ENCODE assay signal across 16 cellular contexts in the genomic region with DNA sequence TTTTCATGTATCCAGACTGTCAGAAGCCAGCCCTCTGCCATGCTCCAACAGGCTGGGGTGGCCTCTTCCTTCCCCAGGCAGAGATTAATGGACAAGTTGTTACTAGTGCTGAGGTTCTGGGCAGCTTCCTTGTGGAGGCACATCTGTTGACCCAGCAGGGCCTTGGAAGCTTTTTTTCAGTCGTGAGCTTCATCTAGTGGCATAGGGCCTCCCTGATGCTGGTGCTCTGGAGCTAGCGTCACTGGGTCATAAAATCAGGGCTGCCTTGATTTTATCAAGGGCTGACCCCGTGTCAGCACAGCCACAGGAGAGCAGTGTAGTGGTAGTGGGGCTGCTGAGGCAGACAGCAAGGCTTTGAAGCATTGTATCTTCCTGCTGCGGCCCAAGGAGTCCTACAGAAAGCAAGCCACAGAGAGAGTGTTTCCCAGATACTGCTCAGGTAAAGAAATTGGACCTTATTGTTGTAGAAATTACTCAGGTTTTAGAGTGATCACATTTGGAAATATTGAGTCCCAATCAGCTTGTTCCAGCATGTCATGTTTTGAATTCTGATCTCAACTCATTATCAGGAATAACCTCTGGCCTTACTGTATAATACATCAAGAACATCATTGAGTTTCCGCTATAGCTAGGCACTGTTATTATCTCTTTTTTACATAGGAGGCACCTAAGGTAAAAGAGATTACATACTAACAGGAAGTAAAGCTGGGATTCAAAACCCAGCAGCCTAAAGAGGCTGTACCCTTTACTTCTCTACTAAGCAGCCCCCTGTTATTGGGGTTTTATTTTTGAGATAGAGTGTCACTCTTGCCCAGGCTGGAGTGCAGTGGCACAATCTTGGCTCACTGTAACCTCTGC.
DNase-seq lines count a peak whose midpoint lies in the region; ATAC-seq and TF ChIP-seq lines count a peak whose summit lies in the region.
"Had no signal": no experiment of that assay in that cellular context is flagged by ENCODE, and none has a peak within 500 bp of the region (broad histone marks: within the 10 kb centered on the region; RNA-seq: fewer than 3 reads in every experiment).

No MANE protein-coding gene starts in this region.

- H3K18ac ChIP-seq in neuronal stem cell (ENCODE audit: low read length): peak overlapping the region; percentile 29

- DNase-seq in CD4-positive, CD25-positive, alpha-beta regulatory T cell: no peak
- no peak for DNase-seq in endodermal cell
- DNase-seq in neuronal stem cell (ENCODE audit: low spot score): no peak
- no peak for DNase-seq in effector CD4-positive, alpha-beta T cell
- no peak for DNase-seq in heart left ventricle
- DNase-seq in DMS114 treated with DMSO at 0.1 percent for 48 hours (lab: John Stamatoyannopoulos, UW; ENCODE audit: unreplicated experiment): no peak
- DNase-seq: activated T-cell treated with anti-CD3 and anti-CD28 coated beads, Interleukin-2, amount 50 U/mL, for 1 hour; AML-193; mesendoderm; NCI-H1417 treated with DMSO at 0.1 percent for 48 hours; NCI-H345; SHP77; substantia nigra; T1000 had no signal

- peak overlapping the region in 2 of 3 donors; percentile 57 to 75 for H3K27ac Mint-ChIP-seq in CD4-positive, CD25-positive, alpha-beta regulatory T cell
- no peak overlapping the region for H3K27ac Mint-ChIP-seq in endodermal cell

- peaks cover 0 to 43% (median 5%) of the 10 kb centered on the region in 4 donors for H3K4me1 Mint-ChIP-seq in CD4-positive, CD25-positive, alpha-beta regulatory T cell
- H3K4me1 Mint-ChIP-seq in endodermal cell: no peaks in the 10 kb centered on the region

- no peaks in the 10 kb centered on the region for H3K9me3 Mint-ChIP-seq in CD4-positive, CD25-positive, alpha-beta regulatory T cell
- H3K9me3 Mint-ChIP-seq in endodermal cell: no peaks in the 10 kb centered on the region

- H4K91ac ChIP-seq in neuronal stem cell (ENCODE audit: low read depth, low read length, poor library complexity): no peak overlapping the region

- no peaks in the 10 kb centered on the region for H3K36me3 ChIP-seq in CD4-positive, CD25-positive, alpha-beta regulatory T cell (ENCODE audit: control insufficient read depth, insufficient read depth, low read length)
- H3K36me3 ChIP-seq in HEK293 (ENCODE audit: control insufficient read depth in 2 of 2, insufficient read depth in 1 of 2, low read length in 2 of 2): no peaks in the 10 kb centered on the region
- no peaks in the 10 kb centered on the region for H3K36me3 ChIP-seq in endodermal cell (ENCODE audit: control insufficient read depth, insufficient read depth, low read length)
- H3K36me3 ChIP-seq in neuronal stem cell (replicated peaks in 1 of 2; ENCODE audit: control insufficient read depth in 2 of 2, insufficient read depth in 2 of 2, low read length in 2 of 2): no peaks in the 10 kb centered on the region
- H3K36me3 ChIP-seq in heart left ventricle: peaks cover 0 to 12% (median 0%) of the 10 kb centered on the region in 9 donors
- H3K36me3 ChIP-seq: right atrium auricular region had no signal

- no peak for TF ChIP-seq POLR2A in heart left ventricle (IDR thresholded peaks at IDR 0.05)

- H3K9me3 ChIP-seq in CD4-positive, CD25-positive, alpha-beta regulatory T cell (ENCODE audit: control insufficient read depth in 2 of 2, low read length in 2 of 2): no peaks in the 10 kb centered on the region
- H3K9me3 ChIP-seq in HEK293 (ENCODE audit: control insufficient read depth, insufficient read depth, low read depth, low read length) (no peaks in the 10 kb centered on the region), endodermal cell (ENCODE audit: control insufficient read depth, low read length) (no peaks in the 10 kb centered on the region), neuronal stem cell (replicated peaks in 1 of 2; ENCODE audit: control insufficient read depth in 2 of 2, insufficient read depth in 1 of 2, low read depth in 1 of 2, low read length in 2 of 2) (no peaks in the 10 kb centered on the region), heart left ventricle (no peaks in the 10 kb centered on the region)
- H3K9me3 ChIP-seq: right atrium auricular region had no signal

- ATAC-seq in CD4-positive, CD25-positive, alpha-beta regulatory T cell (ENCODE audit: low read depth in 2 of 2): no peak
- no peak for ATAC-seq in heart left ventricle

- CTCF ChIA-PET in HEK293 (lab: Yijun Ruan, JAX): interaction anchor here (1.1 kb wide), 1 partner anchor 12 kb away, joined by 3 read pairs; no protein-coding TSS in a partner anchor

- peaks cover 36% of the 10 kb centered on the region for H3K36me3 Mint-ChIP-seq in CD4-positive, CD25-positive, alpha-beta regulatory T cell
- peaks cover 2% of the 10 kb centered on the region for H3K36me3 Mint-ChIP-seq in endodermal cell (ENCODE audit: low read depth)

- H3K14ac ChIP-seq in neuronal stem cell (ENCODE audit: low read length): no peak overlapping the region

- H3K4me3 Mint-ChIP-seq in CD4-positive, CD25-positive, alpha-beta regulatory T cell: no peak overlapping the region
- no peak overlapping the region for H3K4me3 Mint-ChIP-seq in endodermal cell

- H3K4ac ChIP-seq in neuronal stem cell (ENCODE audit: low read length): no peak overlapping the region

- H2BK5ac ChIP-seq in neuronal stem cell (ENCODE audit: low read length): no peak overlapping the region

- no peak overlapping the region for H2AK5ac ChIP-seq in neuronal stem cell (ENCODE audit: low read depth, low read length)

- no peaks in the 10 kb centered on the region for H3K27me3 Mint-ChIP-seq in CD4-positive, CD25-positive, alpha-beta regulatory T cell
- H3K27me3 Mint-ChIP-seq in endodermal cell (ENCODE audit: insufficient read depth): no peaks in the 10 kb centered on the region

- no peak overlapping the region for H2BK120ac ChIP-seq in neuronal stem cell (ENCODE audit: low read depth, low read length)

- no peak overlapping the region for H3K4me2 ChIP-seq in neuronal stem cell (ENCODE audit: insufficient read depth, low read length, poor library complexity, severe bottlenecking)

- H3K79me1 ChIP-seq in neuronal stem cell (ENCODE audit: low read depth, low read length): no peaks in the 10 kb centered on the region

- H3K27ac ChIP-seq in CD4-positive, CD25-positive, alpha-beta regulatory T cell (ENCODE audit: insufficient read depth, low read length, poor library complexity, severe bottlenecking): no peak overlapping the region
- H3K27ac ChIP-seq in HEK293 (ENCODE audit: extremely low read depth, low read depth, low read length) (no peak overlapping the region), endodermal cell (ENCODE audit: low read depth, low read length) (peak overlapping the region; percentile 7), neuronal stem cell (replicated peaks; ENCODE audit: low read length) (no peak overlapping the region), heart left ventricle (no peak overlapping the region)
- H3K27ac ChIP-seq: right atrium auricular region had no signal

- H3K23ac ChIP-seq in neuronal stem cell (ENCODE audit: low read depth, low read length, poor library complexity): no peak overlapping the region

- H2BK15ac ChIP-seq in neuronal stem cell (ENCODE audit: low read length): no peak overlapping the region

- H4K8ac ChIP-seq in neuronal stem cell (ENCODE audit: low read depth, low read length): no peak overlapping the region

- no peak overlapping the region for H2AFZ ChIP-seq in neuronal stem cell (ENCODE audit: low read length)

- H3K9ac ChIP-seq in endodermal cell (ENCODE audit: extremely low read depth, low read length, poor library complexity, severe bottlenecking) (no peak overlapping the region), neuronal stem cell (ENCODE audit: low read depth, low read length, poor library complexity) (no peak overlapping the region)

- TF ChIP-seq CTCF in HEK293 (tag by site-specific recombination; IDR thresholded peaks at IDR 0.05) (no peak), endodermal cell (conservative IDR thresholded peaks at IDR 0.05) (no peak), heart left ventricle (IDR thresholded peaks at IDR 0.05) (no peak)

- intact Hi-C loops in heart left ventricle (cut with DNase I): no loop called here

- H2BK12ac ChIP-seq in neuronal stem cell (ENCODE audit: low read length): no peak overlapping the region

- H3K27me3 ChIP-seq in CD4-positive, CD25-positive, alpha-beta regulatory T cell (ENCODE audit: control insufficient read depth, insufficient read depth, low read length): no peaks in the 10 kb centered on the region
- H3K27me3 ChIP-seq in endodermal cell (ENCODE audit: control insufficient read depth, insufficient read depth, low read length, poor library complexity, severe bottlenecking) (no peaks in the 10 kb centered on the region), neuronal stem cell (ENCODE audit: control insufficient read depth in 3 of 3, insufficient read depth in 3 of 3, low read depth in 1 of 3, low read length in 3 of 3) (no peaks in the 10 kb centered on the region), heart left ventricle (no peaks in the 10 kb centered on the region)
- H3K27me3 ChIP-seq: right atrium auricular region had no signal

- H3K4me1 ChIP-seq in CD4-positive, CD25-positive, alpha-beta regulatory T cell (ENCODE audit: control insufficient read depth, insufficient read depth, low read length, poor library complexity, severe bottlenecking): no peaks in the 10 kb centered on the region
- H3K4me1 ChIP-seq in HEK293 (ENCODE audit: control insufficient read depth, insufficient read depth, low read length) (no peaks in the 10 kb centered on the region), endodermal cell (ENCODE audit: control insufficient read depth, insufficient read depth, low read length) (no peaks in the 10 kb centered on the region), neuronal stem cell (ENCODE audit: control insufficient read depth in 2 of 2, insufficient read depth in 1 of 2, low read depth in 1 of 2, low read length in 2 of 2) (peaks cover 7 to 13% of the 10 kb centered on the region in 2 donors), heart left ventricle (peaks cover 0 to 4% (median 0%) of the 10 kb centered on the region in 12 donors)
- H3K4me1 ChIP-seq: right atrium auricular region had no signal

- 73 to 96% methylated on average over 4 to 5 of the region's 5 CpGs for WGBS in endodermal cell (ENCODE audit: insufficient coverage in 1 of 2, insufficient read length in 1 of 2), 2 experiments
- no CpG with 5 or more reads among the region's 5 CpGs for WGBS in neuronal stem cell (ENCODE audit: extremely low coverage in 2 of 2, insufficient read length in 2 of 2, insufficient replicate concordance in 1 of 2), 2 donors
- 87 to 98% (median 89%) methylated on average over 5 of the region's 5 CpGs for WGBS in heart left ventricle, 4 donors

- POLR2A ChIA-PET in HEK293 (lab: Yijun Ruan, JAX): no interaction called here

- no peak overlapping the region for H3K4me3 ChIP-seq in CD4-positive, CD25-positive, alpha-beta regulatory T cell (ENCODE audit: low read depth, low read length)
- H3K4me3 ChIP-seq in HEK293 (ENCODE audit: low read depth, low read length) (no peak overlapping the region), endodermal cell (ENCODE audit: low read length) (no peak overlapping the region), neuronal stem cell (ENCODE audit: low read length in 2 of 2) (no peak overlapping the region), heart left ventricle (no peak overlapping the region)
- H3K4me3 ChIP-seq: right atrium auricular region had no signal

TF ChIP-seq in HEK293, 187 proteins besides CTCF, POLR2A, EP300 and RAD21:
- TF ChIP-seq TRIM28 (IDR thresholded peaks at IDR 0.05; ENCODE audit: borderline replicate concordance, low read length): peak; percentile 80
- TF ChIP-seq YY2 (tag by site-specific recombination; IDR thresholded peaks at IDR 0.05): no peak
